Comparison of ENCODE assay signal across 14 cellular contexts in genomic region chr22:40478456-40479125, GRCh38.
"Had no signal": no experiment of that assay in that cellular context is flagged by ENCODE, and none has a peak within 500 bp of the region (broad histone marks: within the 10 kb centered on the region; RNA-seq: fewer than 3 reads in every experiment).

No MANE protein-coding gene starts in this region.

- H3K9me3 ChIP-seq: adrenal gland, colonic mucosa, left ventricle myocardium inferior, right atrium auricular region, transverse colon had no signal

- H3K27ac ChIP-seq: colonic mucosa, left ventricle myocardium inferior, right atrium auricular region, transverse colon had no signal

- H3K9me3 Mint-ChIP-seq: activated B cell treated with CpG ODN at 0.5 μM for 24 hours; activated CD4-positive, alpha-beta T cell treated with anti-CD3 and anti-CD28 coated beads, Interleukin-2, amount 10 ng/mL, durations not matched to agents 24 days and 14 days; activated naive CD4-positive, alpha-beta T cell treated with anti-CD3 and anti-CD28 coated beads, Interleukin-2, amount 10 ng/mL, durations not matched to agents 7 days and 5 days; stimulated activated memory B cell treated with anti-CD40 and anti-IgM and Interleukin-4, amounts not matched to agents 10 μg/mL and 1 μg/mL and 100 μg/mL, for 72 hours had no signal

- ATAC-seq: stimulated activated memory B cell treated with anti-CD40 and anti-IgM and Interleukin-4, amounts not matched to agents 10 μg/mL and 1 μg/mL and 100 μg/mL, for 72 hours had no signal

- H3K27ac Mint-ChIP-seq: activated B cell treated with CpG ODN at 0.5 μM for 24 hours; activated CD4-positive, alpha-beta T cell treated with anti-CD3 and anti-CD28 coated beads, Interleukin-2, amount 10 ng/mL, durations not matched to agents 24 days and 14 days; activated naive CD4-positive, alpha-beta T cell treated with anti-CD3 and anti-CD28 coated beads, Interleukin-2, amount 10 ng/mL, durations not matched to agents 7 days and 5 days; stimulated activated memory B cell treated with anti-CD40 and anti-IgM and Interleukin-4, amounts not matched to agents 10 μg/mL and 1 μg/mL and 100 μg/mL, for 72 hours had no signal

- H3K4me3 Mint-ChIP-seq: activated B cell treated with CpG ODN at 0.5 μM for 24 hours; activated CD4-positive, alpha-beta T cell treated with anti-CD3 and anti-CD28 coated beads, Interleukin-2, amount 10 ng/mL, durations not matched to agents 24 days and 14 days; activated naive CD4-positive, alpha-beta T cell treated with anti-CD3 and anti-CD28 coated beads, Interleukin-2, amount 10 ng/mL, durations not matched to agents 7 days and 5 days; stimulated activated memory B cell treated with anti-CD40 and anti-IgM and Interleukin-4, amounts not matched to agents 10 μg/mL and 1 μg/mL and 100 μg/mL, for 72 hours had no signal

- H3K36me3 Mint-ChIP-seq: stimulated activated memory B cell treated with anti-CD40 and anti-IgM and Interleukin-4, amounts not matched to agents 10 μg/mL and 1 μg/mL and 100 μg/mL, for 72 hours had no signal

- H3K27me3 ChIP-seq: adrenal gland, colonic mucosa, right atrium auricular region, transverse colon had no signal

- H3K4me1 ChIP-seq: colonic mucosa had no signal

- H3K36me3 ChIP-seq: adrenal gland, colonic mucosa, right atrium auricular region, transverse colon had no signal

- H3K27me3 Mint-ChIP-seq: activated B cell treated with CpG ODN at 0.5 μM for 24 hours; activated CD4-positive, alpha-beta T cell treated with anti-CD3 and anti-CD28 coated beads, Interleukin-2, amount 10 ng/mL, durations not matched to agents 24 days and 14 days; activated naive CD4-positive, alpha-beta T cell treated with anti-CD3 and anti-CD28 coated beads, Interleukin-2, amount 10 ng/mL, durations not matched to agents 7 days and 5 days; stimulated activated memory B cell treated with anti-CD40 and anti-IgM and Interleukin-4, amounts not matched to agents 10 μg/mL and 1 μg/mL and 100 μg/mL, for 72 hours had no signal

- H3K4me3 ChIP-seq: adrenal gland, colonic mucosa, left ventricle myocardium inferior, right atrium auricular region, transverse colon had no signal

- DNase-seq: activated B cell treated with CpG ODN at 0.5 μM for 24 hours; activated CD4-positive, alpha-beta T cell treated with anti-CD3 and anti-CD28 coated beads, Interleukin-2, amount 10 ng/mL, durations not matched to agents 24 days and 14 days; activated CD8-positive, alpha-beta memory T cell treated with anti-CD3 and anti-CD28 coated beads for 24 hours; activated naive CD4-positive, alpha-beta T cell treated with anti-CD3 and anti-CD28 coated beads, Interleukin-2, amount 10 ng/mL, durations not matched to agents 7 days and 5 days; adrenal gland; caudate nucleus; colonic mucosa; left ventricle myocardium inferior; midbrain; small intestine; T-helper 1 cell; transverse colon had no signal
